In the genomic region with DNA sequence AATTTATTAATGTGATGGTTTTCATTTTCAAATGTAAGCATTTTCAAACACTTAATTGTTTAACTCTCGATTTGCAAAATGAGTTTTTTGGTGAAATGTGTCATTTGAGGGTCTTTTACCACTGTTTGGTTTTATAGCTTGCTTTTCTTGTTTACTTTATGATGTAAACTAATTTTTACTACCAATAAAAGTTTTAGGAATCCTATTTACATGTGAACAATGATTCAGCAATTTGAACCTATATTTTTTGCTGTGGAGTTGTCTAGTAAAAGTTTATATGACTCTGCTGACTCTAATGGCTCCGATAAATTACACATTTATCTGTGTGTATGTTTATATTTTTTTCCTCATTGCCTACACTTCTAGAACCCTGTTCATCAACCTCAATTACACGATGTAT, we compare ENCODE assay signal across 1 cellular context.
TF ChIP-seq lines count a peak whose summit lies in the region.

No MANE protein-coding gene starts in this region.

TF ChIP-seq in HEK293, 187 proteins besides CTCF, POLR2A, EP300 and RAD21 (continued from another document and continues in another):
- TF ChIP-seq ZNF366 (tag by site-specific recombination; conservative IDR thresholded peaks at IDR 0.05), result peak; percentile 58
- TF ChIP-seq, protein P1, sequence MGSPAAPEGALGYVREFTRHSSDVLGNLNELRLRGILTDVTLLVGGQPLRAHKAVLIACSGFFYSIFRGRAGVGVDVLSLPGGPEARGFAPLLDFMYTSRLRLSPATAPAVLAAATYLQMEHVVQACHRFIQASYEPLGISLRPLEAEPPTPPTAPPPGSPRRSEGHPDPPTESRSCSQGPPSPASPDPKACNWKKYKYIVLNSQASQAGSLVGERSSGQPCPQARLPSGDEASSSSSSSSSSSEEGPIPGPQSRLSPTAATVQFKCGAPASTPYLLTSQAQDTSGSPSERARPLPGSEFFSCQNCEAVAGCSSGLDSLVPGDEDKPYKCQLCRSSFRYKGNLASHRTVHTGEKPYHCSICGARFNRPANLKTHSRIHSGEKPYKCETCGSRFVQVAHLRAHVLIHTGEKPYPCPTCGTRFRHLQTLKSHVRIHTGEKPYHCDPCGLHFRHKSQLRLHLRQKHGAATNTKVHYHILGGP (tag by site-specific recombination; IDR thresholded peaks at IDR 0.05), result peak; percentile 93
- TF ChIP-seq OSR2 (tag by site-specific recombination; IDR thresholded peaks at IDR 0.05), result peak; percentile 54
- peak; percentile 62; the same call in 1 of the 2 replicates for TF ChIP-seq ZNF24 (tag by site-specific recombination; IDR thresholded peaks at IDR 0.05)
- no peak for TF ChIP-seq ZNF510 (tag by site-specific recombination; IDR thresholded peaks at IDR 0.05; ENCODE audit: insufficient replicate concordance)
- peak; percentile 46; the same call in 1 of the 2 replicates for TF ChIP-seq ATF2 (tag by site-specific recombination; IDR thresholded peaks at IDR 0.05; ENCODE audit: low read depth)
- no peak for TF ChIP-seq ZNF16 (tag by site-specific recombination; IDR thresholded peaks at IDR 0.05; ENCODE audit: low read depth)
- no peak for TF ChIP-seq ZNF214 (tag by site-specific recombination; IDR thresholded peaks at IDR 0.05; ENCODE audit: borderline replicate concordance)
- peak; percentile 71; the same call in 1 of the 2 replicates for TF ChIP-seq BCL11A (tag by site-specific recombination; IDR thresholded peaks at IDR 0.05; ENCODE audit: low read depth)
- TF ChIP-seq ZSCAN30 (tag by site-specific recombination; IDR thresholded peaks at IDR 0.05), result peak; percentile 34; the same call in 1 of the 2 replicates
- peak; percentile 70; the same call in 1 of the 2 replicates for TF ChIP-seq ZNF18 (tag by site-specific recombination; IDR thresholded peaks at IDR 0.05)
- TF ChIP-seq KLF16 (tag by site-specific recombination; IDR thresholded peaks at IDR 0.05), result peak; percentile 75
- peak; percentile 54; the same call in 1 of the 2 replicates for TF ChIP-seq ZNF664 (tag by site-specific recombination; IDR thresholded peaks at IDR 0.05)
- no peak for TF ChIP-seq IKZF3 (tag by site-specific recombination; IDR thresholded peaks at IDR 0.05)
- TF ChIP-seq, protein P2, sequence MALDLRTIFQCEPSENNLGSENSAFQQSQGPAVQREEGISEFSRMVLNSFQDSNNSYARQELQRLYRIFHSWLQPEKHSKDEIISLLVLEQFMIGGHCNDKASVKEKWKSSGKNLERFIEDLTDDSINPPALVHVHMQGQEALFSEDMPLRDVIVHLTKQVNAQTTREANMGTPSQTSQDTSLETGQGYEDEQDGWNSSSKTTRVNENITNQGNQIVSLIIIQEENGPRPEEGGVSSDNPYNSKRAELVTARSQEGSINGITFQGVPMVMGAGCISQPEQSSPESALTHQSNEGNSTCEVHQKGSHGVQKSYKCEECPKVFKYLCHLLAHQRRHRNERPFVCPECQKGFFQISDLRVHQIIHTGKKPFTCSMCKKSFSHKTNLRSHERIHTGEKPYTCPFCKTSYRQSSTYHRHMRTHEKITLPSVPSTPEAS (tag by site-specific recombination; IDR thresholded peaks at IDR 0.05), result no peak; the same call in 1 of the 2 replicates
- no peak for TF ChIP-seq ZNF362 (tag by site-specific recombination; IDR thresholded peaks at IDR 0.05)
- no peak for TF ChIP-seq PRDM2 (tag by site-specific recombination; IDR thresholded peaks at IDR 0.05; ENCODE audit: borderline replicate concordance)
- peak; percentile 73 for TF ChIP-seq TSHZ1 (tag by site-specific recombination; IDR thresholded peaks at IDR 0.05; ENCODE audit: borderline replicate concordance)
- peak; percentile 48 for TF ChIP-seq KLF10 (tag by site-specific recombination; IDR thresholded peaks at IDR 0.05)
- TF ChIP-seq ZNF398 (tag by site-specific recombination; IDR thresholded peaks at IDR 0.05), result peak; percentile 70; the same call in 1 of the 2 replicates
- TF ChIP-seq TRIM28 (IDR thresholded peaks at IDR 0.05; ENCODE audit: borderline replicate concordance, low read length), result no peak
- no peak for TF ChIP-seq PRDM1 (tag by site-specific recombination; IDR thresholded peaks at IDR 0.05)
- TF ChIP-seq ZBTB8A (tag by site-specific recombination; IDR thresholded peaks at IDR 0.05), result peak; percentile 66; the same call in 1 of the 2 replicates
- TF ChIP-seq OVOL3 (tag by site-specific recombination; IDR thresholded peaks at IDR 0.05), result peak; percentile 70; the same call in 1 of the 2 replicates
- TF ChIP-seq ZNF433 (tag by site-specific recombination; IDR thresholded peaks at IDR 0.05; ENCODE audit: low read depth), result no peak
- TF ChIP-seq ZNF704 (tag by site-specific recombination; IDR thresholded peaks at IDR 0.05), result no peak
- TF ChIP-seq ZNF677 (tag by site-specific recombination; IDR thresholded peaks at IDR 0.05), result no peak
- peak; percentile 30; the same call in 1 of the 2 replicates for TF ChIP-seq ZNF335 (tag by site-specific recombination; conservative IDR thresholded peaks at IDR 0.05)
- TF ChIP-seq, protein P3, sequence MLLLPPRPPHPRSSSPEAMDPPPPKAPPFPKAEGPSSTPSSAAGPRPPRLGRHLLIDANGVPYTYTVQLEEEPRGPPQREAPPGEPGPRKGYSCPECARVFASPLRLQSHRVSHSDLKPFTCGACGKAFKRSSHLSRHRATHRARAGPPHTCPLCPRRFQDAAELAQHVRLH (tag by site-specific recombination; IDR thresholded peaks at IDR 0.05), result peak; percentile 61; the same call in 1 of the 2 replicates
- TF ChIP-seq ZNF112 (tag by site-specific recombination; IDR thresholded peaks at IDR 0.05), result no peak
